In the genomic region with DNA sequence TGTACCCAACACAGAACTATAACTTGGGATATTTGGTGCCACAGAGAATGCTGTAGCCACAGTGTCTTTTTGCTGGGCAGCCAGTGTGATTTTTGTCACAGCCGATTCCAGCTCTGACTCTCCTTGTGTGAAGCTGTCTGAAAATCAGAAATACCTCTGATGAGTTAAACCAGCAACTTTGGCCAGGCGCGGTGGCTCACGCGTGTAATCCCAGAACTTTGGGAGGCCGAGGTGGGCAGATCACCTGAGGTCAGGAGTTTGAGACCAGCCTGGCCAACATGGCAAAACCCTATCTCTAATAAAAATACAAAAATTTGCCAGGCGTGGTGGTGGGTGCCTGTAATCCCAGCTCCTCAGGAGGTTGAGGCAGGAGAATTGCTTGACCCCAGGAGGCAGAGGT, we compare ENCODE assay signal across 8 cellular contexts. TPM values are rescaled to one million over a fixed set of nuclear protein-coding genes. Genes with fewer than 3 reads are reported as not detected.
DNase-seq lines count a peak whose midpoint lies in the region; ATAC-seq and TF ChIP-seq lines count a peak whose summit lies in the region.
"Not testable (repeated sequence)": the region's sequence is repeated elsewhere in the genome, so short reads cannot be mapped to it uniquely, and the experiment has no call there.

No MANE protein-coding gene starts in this region.

- WGBS in neuronal stem cell (ENCODE audit: extremely low coverage in 2 of 2, insufficient read length in 2 of 2, insufficient replicate concordance in 1 of 2), 2 donors = no CpG with 5 or more reads among the region's 7 CpGs
- WGBS in upper lobe of left lung, 2 donors = 92 to 97% methylated on average over 7 of the region's 7 CpGs

- not testable (repeated sequence) for H2BK120ac ChIP-seq in neuronal stem cell (ENCODE audit: low read depth, low read length)

- CTCF ChIA-PET in Caco-2 (lab: Charles Lee) = not testable (repeated sequence)
- CTCF ChIA-PET in activated CD4-positive, alpha-beta T cell treated with anti-CD3 and anti-CD28 coated beads for 36 hours (lab: Charles Lee) = interaction anchor here (1.1 to 2.3 kb wide), 2 partner anchors 13 to 22 kb away, joined by 3 to 8 read pairs; no protein-coding TSS in a partner anchor
- CTCF ChIA-PET in naive thymus-derived CD4-positive, alpha-beta T cell (lab: Charles Lee) = interaction anchor here (0.8 kb wide), 1 partner anchor 103 kb away, joined by 3 read pairs; no protein-coding TSS in a partner anchor

- peaks cover 11% of the 10 kb centered on the region; the same call in 1 of the 2 replicates for H3K4me1 ChIP-seq in Caco-2
- not testable (repeated sequence) for H3K4me1 ChIP-seq in naive thymus-derived CD4-positive, alpha-beta T cell (ENCODE audit: control insufficient read depth in 2 of 2, insufficient read depth in 2 of 2, low read length in 2 of 2)
- peaks cover 8 to 16% of the 10 kb centered on the region in 2 donors for H3K4me1 ChIP-seq in neuronal stem cell (ENCODE audit: control insufficient read depth in 2 of 2, insufficient read depth in 1 of 2, low read depth in 1 of 2, low read length in 2 of 2)
- peaks cover 13 to 37% (median 17%) of the 10 kb centered on the region in 4 donors for H3K4me1 ChIP-seq in upper lobe of left lung

- not testable (repeated sequence) for H3K4me2 ChIP-seq in neuronal stem cell (ENCODE audit: insufficient read depth, low read length, poor library complexity, severe bottlenecking)

- not testable (repeated sequence) for H3K14ac ChIP-seq in neuronal stem cell (ENCODE audit: low read length)

- not testable (repeated sequence) for H3K27ac ChIP-seq in naive thymus-derived CD4-positive, alpha-beta T cell (ENCODE audit: low read depth, low read length); neuronal stem cell (replicated peaks; ENCODE audit: low read length)
- H3K27ac ChIP-seq in upper lobe of left lung = peak overlapping the region; percentile 71 to 88 (median 84)

- H3K4me3 Mint-ChIP-seq in Caco-2 (ENCODE audit: unreplicated experiment) = peak overlapping the region; percentile 74
- H3K4me3 Mint-ChIP-seq in activated CD4-positive, alpha-beta T cell treated with anti-CD3 and anti-CD28 coated beads for 36 hours = peak overlapping the region; percentile 76
- peak overlapping the region; percentile 82 for H3K4me3 Mint-ChIP-seq in activated T-helper 17 cell treated with anti-CD3 and anti-CD28 coated beads, Interleukin-2, amount 50 U/mL, for 72 hours
- peak overlapping the region; percentile 79 for H3K4me3 Mint-ChIP-seq in central memory CD8-positive, alpha-beta T cell
- H3K4me3 Mint-ChIP-seq in immature natural killer cell = peak overlapping the region; percentile 88 to 96 (median 90)
- H3K4me3 Mint-ChIP-seq in naive thymus-derived CD4-positive, alpha-beta T cell = peak overlapping the region in 8 of 10 donors; percentile 80 to 89 (median 87)

- POLR2A ChIA-PET in Caco-2 (lab: Charles Lee); activated CD4-positive, alpha-beta T cell treated with anti-CD3 and anti-CD28 coated beads for 36 hours (lab: Charles Lee): not testable (repeated sequence)
- POLR2A ChIA-PET in naive thymus-derived CD4-positive, alpha-beta T cell (lab: Charles Lee) = interaction anchor here (0.9 kb wide), 1 partner anchor 48 kb away, joined by 3 read pairs; no protein-coding TSS in a partner anchor

- TF ChIP-seq CTCF in Caco-2 (IDR thresholded peaks at IDR 0.05; ENCODE audit: insufficient read depth in 1 of 2, low read depth in 1 of 2, low read length in 1 of 2, severe bottlenecking in 1 of 2, unreplicated experiment in 1 of 2); upper lobe of left lung (IDR thresholded peaks at IDR 0.05): not testable (repeated sequence)

- H3K79me1 ChIP-seq in neuronal stem cell (ENCODE audit: low read depth, low read length) = not testable (repeated sequence)

- H2BK15ac ChIP-seq in neuronal stem cell (ENCODE audit: low read length) = not testable (repeated sequence)

- not testable (repeated sequence) for H4K91ac ChIP-seq in neuronal stem cell (ENCODE audit: low read depth, low read length, poor library complexity)

- not testable (repeated sequence) for H3K36me3 ChIP-seq in Caco-2 (ENCODE audit: control insufficient read depth, insufficient read depth, low read length); naive thymus-derived CD4-positive, alpha-beta T cell (ENCODE audit: control insufficient read depth in 2 of 3, insufficient read depth in 3 of 3, low read length in 3 of 3); upper lobe of left lung
- peaks cover 4 to 40% of the 10 kb centered on the region in 2 donors for H3K36me3 ChIP-seq in neuronal stem cell (replicated peaks in 1 of 2; ENCODE audit: control insufficient read depth in 2 of 2, insufficient read depth in 2 of 2, low read length in 2 of 2)

- not testable (repeated sequence) for H3K9me3 ChIP-seq in Caco-2; naive thymus-derived CD4-positive, alpha-beta T cell (ENCODE audit: control insufficient read depth in 2 of 3, low read length in 3 of 3); neuronal stem cell (replicated peaks in 1 of 2; ENCODE audit: control insufficient read depth in 2 of 2, insufficient read depth in 1 of 2, low read depth in 1 of 2, low read length in 2 of 2); upper lobe of left lung

- peak overlapping the region; percentile 82 for H3K27ac Mint-ChIP-seq in Caco-2 (ENCODE audit: unreplicated experiment)
- H3K27ac Mint-ChIP-seq in activated CD4-positive, alpha-beta T cell treated with anti-CD3 and anti-CD28 coated beads for 36 hours; activated T-helper 17 cell treated with anti-CD3 and anti-CD28 coated beads, Interleukin-2, amount 50 U/mL, for 72 hours; central memory CD8-positive, alpha-beta T cell (ENCODE audit: low read depth): not testable (repeated sequence)
- H3K27ac Mint-ChIP-seq in immature natural killer cell = peak overlapping the region; percentile 91 to 94 (median 92)
- H3K27ac Mint-ChIP-seq in naive thymus-derived CD4-positive, alpha-beta T cell = peak overlapping the region in 3 of 9 donors; percentile 4 to 84 (median 21)

- not testable (repeated sequence) for H2BK5ac ChIP-seq in neuronal stem cell (ENCODE audit: low read length)

- ATAC-seq in activated CD4-positive, alpha-beta T cell treated with anti-CD3 and anti-CD28 coated beads for 36 hours; activated T-helper 17 cell treated with anti-CD3 and anti-CD28 coated beads, Interleukin-2, amount 50 U/mL, for 72 hours (replicated peaks); central memory CD8-positive, alpha-beta T cell (replicated peaks; ENCODE audit: extremely low read depth, poor library complexity, severe bottlenecking); naive thymus-derived CD4-positive, alpha-beta T cell; upper lobe of left lung (ENCODE audit: low FRiP score in 2 of 2): not testable (repeated sequence)

- TF ChIP-seq EP300 in upper lobe of left lung (IDR thresholded peaks at IDR 0.05) = not testable (repeated sequence)

- not testable (repeated sequence) for H3K27me3 ChIP-seq in Caco-2 (replicated peaks; ENCODE audit: control insufficient read depth, insufficient read depth, low read length); naive thymus-derived CD4-positive, alpha-beta T cell (ENCODE audit: control insufficient read depth in 2 of 2, insufficient read depth in 2 of 2, low read length in 2 of 2); neuronal stem cell (ENCODE audit: control insufficient read depth in 3 of 3, insufficient read depth in 3 of 3, low read depth in 1 of 3, low read length in 3 of 3); upper lobe of left lung

- not testable (repeated sequence) for DNase-seq in Caco-2; activated CD4-positive, alpha-beta T cell treated with anti-CD3 and anti-CD28 coated beads for 36 hours; central memory CD8-positive, alpha-beta T cell (ENCODE audit: low spot score in 2 of 2); immature natural killer cell; naive thymus-derived CD4-positive, alpha-beta T cell; neuronal stem cell (ENCODE audit: low spot score)
- peak in 1 of 2 donors; percentile 12 for DNase-seq in upper lobe of left lung

- not testable (repeated sequence) for H3K4ac ChIP-seq in neuronal stem cell (ENCODE audit: low read length)

- not testable (repeated sequence) for H3K9ac ChIP-seq in neuronal stem cell (ENCODE audit: low read depth, low read length, poor library complexity)

- intact Hi-C loops in Caco-2 (cut with micrococcal nuclease; ENCODE audit: unreplicated experiment) = loop anchor here (5.0 kb wide), 1 partner anchor 254 kb away; no protein-coding TSS in a partner anchor
- intact Hi-C loops in activated CD4-positive, alpha-beta T cell treated with anti-CD3 and anti-CD28 coated beads for 36 hours (cut with DNase I, micrococcal nuclease) = loop anchor here in 1 of 2 experiments (10.0 kb wide), 1 partner anchor 1037 kb away; the partner anchor contains the start of genes ECHS1 and PAOX
- intact Hi-C loops in naive thymus-derived CD4-positive, alpha-beta T cell (cut with micrococcal nuclease) = not testable (repeated sequence)

- not testable (repeated sequence) for H3K23ac ChIP-seq in neuronal stem cell (ENCODE audit: low read depth, low read length, poor library complexity)

- H3K36me3 Mint-ChIP-seq in Caco-2 (ENCODE audit: insufficient read depth, unreplicated experiment) = peaks cover 23% of the 10 kb centered on the region
- H3K36me3 Mint-ChIP-seq in activated CD4-positive, alpha-beta T cell treated with anti-CD3 and anti-CD28 coated beads for 36 hours (ENCODE audit: low read depth); activated T-helper 17 cell treated with anti-CD3 and anti-CD28 coated beads, Interleukin-2, amount 50 U/mL, for 72 hours (ENCODE audit: low read depth); central memory CD8-positive, alpha-beta T cell (ENCODE audit: insufficient read depth): not testable (repeated sequence)
- H3K36me3 Mint-ChIP-seq in immature natural killer cell = peaks cover 11 to 12% (median 11%) of the 10 kb centered on the region in 3 donors
- H3K36me3 Mint-ChIP-seq in naive thymus-derived CD4-positive, alpha-beta T cell = peaks cover 2 to 15% (median 14%) of the 10 kb centered on the region in 5 donors

- TF ChIP-seq POLR2A in upper lobe of left lung (IDR thresholded peaks at IDR 0.05) = not testable (repeated sequence)

- H2AK5ac ChIP-seq in neuronal stem cell (ENCODE audit: low read depth, low read length) = not testable (repeated sequence)

- H3K18ac ChIP-seq in neuronal stem cell (ENCODE audit: low read length) = not testable (repeated sequence)

- H3K27me3 Mint-ChIP-seq in Caco-2 (ENCODE audit: insufficient read depth, unreplicated experiment); activated CD4-positive, alpha-beta T cell treated with anti-CD3 and anti-CD28 coated beads for 36 hours; activated T-helper 17 cell treated with anti-CD3 and anti-CD28 coated beads, Interleukin-2, amount 50 U/mL, for 72 hours; central memory CD8-positive, alpha-beta T cell; immature natural killer cell (ENCODE audit: low read depth in 3 of 3); naive thymus-derived CD4-positive, alpha-beta T cell: not testable (repeated sequence)

- not testable (repeated sequence) for H2BK12ac ChIP-seq in neuronal stem cell (ENCODE audit: low read length)

- H3K4me1 Mint-ChIP-seq in Caco-2 (ENCODE audit: low read depth, unreplicated experiment) (peaks cover 20% of the 10 kb centered on the region), immature natural killer cell (peaks cover 41 to 47% of the 10 kb centered on the region in 2 donors)
- peaks cover 24% of the 10 kb centered on the region for H3K4me1 Mint-ChIP-seq in activated CD4-positive, alpha-beta T cell treated with anti-CD3 and anti-CD28 coated beads for 36 hours
- not testable (repeated sequence) for H3K4me1 Mint-ChIP-seq in activated T-helper 17 cell treated with anti-CD3 and anti-CD28 coated beads, Interleukin-2, amount 50 U/mL, for 72 hours
- H3K4me1 Mint-ChIP-seq in central memory CD8-positive, alpha-beta T cell = peaks cover 15% of the 10 kb centered on the region
- H3K4me1 Mint-ChIP-seq in naive thymus-derived CD4-positive, alpha-beta T cell = peaks cover 15 to 42% (median 33%) of the 10 kb centered on the region in 7 donors

- BruUV-seq in Caco-2 (replicated peaks; lab: Mats Ljungman, UMichigan) = not testable (repeated sequence)

- H3K9me3 Mint-ChIP-seq in Caco-2 (ENCODE audit: unreplicated experiment); activated CD4-positive, alpha-beta T cell treated with anti-CD3 and anti-CD28 coated beads for 36 hours (ENCODE audit: low read depth); activated T-helper 17 cell treated with anti-CD3 and anti-CD28 coated beads, Interleukin-2, amount 50 U/mL, for 72 hours; central memory CD8-positive, alpha-beta T cell; immature natural killer cell: not testable (repeated sequence)
- peaks cover 0 to 16% (median 8%) of the 10 kb centered on the region in 11 donors for H3K9me3 Mint-ChIP-seq in naive thymus-derived CD4-positive, alpha-beta T cell

- H3K4me3 ChIP-seq in Caco-2 (ENCODE audit: low read depth, low read length) = peak overlapping the region; percentile 39
- H3K4me3 ChIP-seq in naive thymus-derived CD4-positive, alpha-beta T cell (ENCODE audit: low read length) = not testable (repeated sequence)
- peak overlapping the region in 1 of 2 donors; percentile 45 for H3K4me3 ChIP-seq in neuronal stem cell (ENCODE audit: low read length in 2 of 2)
- peak overlapping the region in 2 of 4 donors; percentile 48 to 53 for H3K4me3 ChIP-seq in upper lobe of left lung

- not testable (repeated sequence) for H4K8ac ChIP-seq in neuronal stem cell (ENCODE audit: low read depth, low read length)

- H2AFZ ChIP-seq in neuronal stem cell (ENCODE audit: low read length) = peak overlapping the region; percentile 89

RNA-seq across cellular contexts. Expression of gene LRRC27, which starts 5.9 kb away (rescaled TPM):
- total RNA-seq in Caco-2 (2022) (11.7 and 12.5 TPM in 2 replicates), upper lobe of left lung (100 to 1,000 TPM in 1 of 6 donors, 10 to 100 TPM in 3, 1 to 10 TPM in 2; 7.4 to 110 (median 15.1) TPM)
- total RNA-seq in activated CD4-positive, alpha-beta T cell treated with anti-CD3 and anti-CD28 coated beads for 36 hours = 1 to 10 TPM; 3.6 to 4.1 TPM
- 1 to 10 TPM; 4.5 to 6.3 TPM for total RNA-seq in activated T-helper 17 cell treated with anti-CD3 and anti-CD28 coated beads, Interleukin-2, amount 50 U/mL, for 72 hours
- polyA plus RNA-seq in immature natural killer cell = 1 to 10 TPM; 3.8 to 8.5 (median 8.2) TPM
- 10 to 100 TPM in 1 of 5 experiments, 1 to 10 TPM in 4; 3.4 to 10.8 (median 7.1) TPM for total RNA-seq in naive thymus-derived CD4-positive, alpha-beta T cell
- 1 to 10 TPM; 1.8 to 4.9 TPM for polyA plus RNA-seq in naive thymus-derived CD4-positive, alpha-beta T cell
- polyA plus RNA-seq in neuronal stem cell (2013, experiment 1 of 2) = 12.6 TPM
- 11.2 TPM for polyA plus RNA-seq in neuronal stem cell (2013, experiment 2 of 2)

RNA-seq across cellular contexts. Expression of gene STK32C, which starts 30.1 kb away (rescaled TPM):
- total RNA-seq in Caco-2 (2022) (11.9 and 13.3 TPM in 2 replicates), upper lobe of left lung (10 to 100 TPM in 4 of 6 donors, 1 to 10 TPM in 2; 4.8 to 18.3 (median 15.6) TPM)
- total RNA-seq in activated CD4-positive, alpha-beta T cell treated with anti-CD3 and anti-CD28 coated beads for 36 hours = 10 to 100 TPM; 15.8 to 19.9 TPM
- total RNA-seq in activated T-helper 17 cell treated with anti-CD3 and anti-CD28 coated beads, Interleukin-2, amount 50 U/mL, for 72 hours = 10 to 100 TPM; 12.6 to 20.6 TPM
- 10 to 100 TPM in 2 of 3 donors, 1 to 10 TPM in 1; 6.3 to 14.2 (median 13.7) TPM for polyA plus RNA-seq in immature natural killer cell
- total RNA-seq in naive thymus-derived CD4-positive, alpha-beta T cell = 10 to 100 TPM in 4 of 5 experiments, 1 to 10 TPM in 1; 8.7 to 19.4 (median 12.0) TPM
- 1 to 10 TPM; 4.6 to 7.2 TPM for polyA plus RNA-seq in naive thymus-derived CD4-positive, alpha-beta T cell
- polyA plus RNA-seq in neuronal stem cell (2013, experiment 1 of 2) = 20.6 TPM
- polyA plus RNA-seq in neuronal stem cell (2013, experiment 2 of 2) = 21.2 TPM

RNA-seq across cellular contexts. Expression of gene PWWP2B, which starts 59.1 kb away (rescaled TPM):
- 17.8 and 19.3 TPM in 2 replicates for total RNA-seq in Caco-2 (2022)
- 1 to 10 TPM; 2.4 to 2.9 TPM for total RNA-seq in activated CD4-positive, alpha-beta T cell treated with anti-CD3 and anti-CD28 coated beads for 36 hours
- 1 to 10 TPM; 1.5 to 3.1 TPM for total RNA-seq in activated T-helper 17 cell treated with anti-CD3 and anti-CD28 coated beads, Interleukin-2, amount 50 U/mL, for 72 hours
- polyA plus RNA-seq in immature natural killer cell = 1 to 10 TPM; 4.0 to 7.3 (median 4.3) TPM
- total RNA-seq in naive thymus-derived CD4-positive, alpha-beta T cell = 10 to 100 TPM in 4 of 5 experiments, 1 to 10 TPM in 1; 9.1 to 22.2 (median 12.1) TPM
- 1 to 10 TPM; 1.5 to 3.6 TPM for polyA plus RNA-seq in naive thymus-derived CD4-positive, alpha-beta T cell
- polyA plus RNA-seq in neuronal stem cell (2013, experiment 1 of 2) = 2.1 TPM
- polyA plus RNA-seq in neuronal stem cell (2013, experiment 2 of 2) = 2.0 TPM
- total RNA-seq in upper lobe of left lung = 10 to 100 TPM; 20.2 to 54.4 (median 32.9) TPM
